ENCODE assay signal across 29 cellular contexts in the genomic region with DNA sequence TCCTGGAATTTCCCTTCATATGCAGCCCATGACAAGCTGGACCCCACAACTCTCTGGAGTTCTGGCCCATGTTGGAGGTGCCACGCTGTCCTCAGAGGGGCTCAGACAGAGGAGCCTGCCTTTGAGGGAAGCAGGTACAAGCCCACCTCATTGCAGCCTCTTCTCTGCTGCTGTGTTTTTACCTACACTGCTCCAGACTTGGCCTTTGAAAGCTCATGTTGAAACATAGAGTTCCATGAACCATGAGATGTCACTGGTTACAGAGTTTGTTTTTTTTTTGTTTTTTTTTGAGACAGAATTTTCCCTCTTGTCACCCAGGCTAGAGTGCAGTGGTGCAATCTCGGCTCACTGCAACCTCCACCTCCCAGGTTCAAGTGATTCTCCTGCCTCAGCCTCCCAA. TPM values are rescaled to one million over a fixed set of nuclear protein-coding genes. Genes with fewer than 3 reads are reported as not detected.
"Had no signal": no experiment of that assay in that cellular context is flagged by ENCODE, and none has a peak within 500 bp of the region (broad histone marks: within the 10 kb centered on the region; RNA-seq: fewer than 3 reads in every experiment).

No MANE protein-coding gene starts in this region.

- H2AFZ ChIP-seq: hepatocyte, parathyroid adenoma had no signal

- ATAC-seq: left cardiac atrium, left ventricle myocardium superior, sciatic nerve had no signal

- DNase-seq: cortex of kidney; effector CD8-positive, alpha-beta T cell; foreskin melanocyte; head of caudate nucleus; left cardiac atrium; left ventricle myocardium superior; mesendoderm; naive B cell; nephron progenitor cell; psoas muscle; retina; stimulated activated CD4-positive, alpha-beta T cell treated with anti-CD3 and anti-CD28 coated beads, Interleukin-15, amount 100 ng/mL, for 24 hours; stimulated activated CD4-positive, alpha-beta T cell treated with anti-CD3 and anti-CD28 coated beads, Interleukin-1b, Interleukin-23, amount 100 ng/mL, for 48 hours; stimulated activated CD4-positive, alpha-beta T cell treated with anti-CD3 and anti-CD28 coated beads, Interleukin-4, amount 100 ng/mL, for 24 hours; stimulated activated naive CD4-positive, alpha-beta T cell; stomach; substantia nigra; trophoblast cell had no signal

- H3K4me3 ChIP-seq: dorsolateral prefrontal cortex, hepatocyte, lung, psoas muscle, spleen, stomach, thoracic aorta had no signal

- H3K9ac ChIP-seq: parathyroid adenoma had no signal

- H3K79me2 ChIP-seq: hepatocyte, parathyroid adenoma had no signal

- H3K4me1 ChIP-seq: parathyroid adenoma, psoas muscle, spleen, stomach had no signal

- H3K36me3 ChIP-seq: spleen, stomach, thoracic aorta had no signal

- H3K27ac ChIP-seq: hepatocyte, parathyroid adenoma, psoas muscle, spleen, stomach, thoracic aorta had no signal

- H3K4me2 ChIP-seq: hepatocyte had no signal

- H3K27me3 ChIP-seq: dorsolateral prefrontal cortex, hepatocyte, spleen, stomach had no signal

- H3K9me3 ChIP-seq: psoas muscle, spleen, stomach, thoracic aorta had no signal

RNA-seq across cellular contexts. Expression of a gene that starts 38.9 kb away (rescaled TPM):
- total RNA-seq: kidney, left cardiac atrium, left ventricle myocardium superior, omental fat pad, psoas muscle, sciatic nerve, skeletal muscle tissue, urinary bladder had no signal
